1 cellular context compared by ENCODE assay signal in the genomic region with DNA sequence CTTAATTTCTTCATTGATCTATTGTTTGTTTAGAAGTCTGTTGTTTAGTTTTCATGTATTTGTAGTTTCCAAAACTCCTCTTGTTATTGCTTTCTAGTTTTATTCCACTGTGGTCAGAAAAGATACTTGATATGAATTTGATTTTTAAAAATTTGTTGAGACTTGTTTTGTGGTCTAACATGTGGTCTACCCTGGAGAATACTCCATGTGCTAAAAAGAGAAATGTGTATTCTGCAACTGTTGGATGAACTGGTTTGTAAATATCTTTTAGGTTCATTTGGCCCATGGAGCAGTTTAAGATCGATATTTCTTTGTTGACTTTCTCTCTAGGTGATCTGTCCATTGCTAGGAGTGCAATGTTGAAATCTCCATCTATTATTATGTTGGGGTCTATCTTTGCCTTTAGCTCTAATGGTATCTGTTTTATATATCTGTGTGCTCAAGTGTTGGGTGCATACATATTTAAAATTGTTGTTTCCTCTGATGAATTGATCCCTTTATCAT.
TF ChIP-seq lines count a peak whose summit lies in the region.

No MANE protein-coding gene starts in this region.

TF ChIP-seq in HepG2, 621 proteins besides CTCF, POLR2A, EP300 and RAD21:
- no peak for TF ChIP-seq GLMP (CRISPR knock-in tag; IDR thresholded peaks at IDR 0.05; ENCODE audit: borderline replicate concordance)
- no peak for TF ChIP-seq TMF1 (CRISPR knock-in tag; IDR thresholded peaks at IDR 0.05; ENCODE audit: low read depth)
- TF ChIP-seq FOXA3 (CRISPR knock-in tag; IDR thresholded peaks at IDR 0.05), result peak; percentile 38
- TF ChIP-seq PRMT3 (CRISPR knock-in tag; IDR thresholded peaks at IDR 0.05; ENCODE audit: borderline replicate concordance, low read depth), result no peak
- TF ChIP-seq ONECUT2 (CRISPR knock-in tag; IDR thresholded peaks at IDR 0.05), result peak; percentile 68; the same call in 1 of the 2 replicates
- TF ChIP-seq HES4 (CRISPR knock-in tag; IDR thresholded peaks at IDR 0.05; ENCODE audit: borderline replicate concordance), result no peak
- TF ChIP-seq LCORL (IDR thresholded peaks at IDR 0.05), result no peak
- TF ChIP-seq LCORL (CRISPR knock-in tag; IDR thresholded peaks at IDR 0.05), result no peak
- no peak for TF ChIP-seq CBFB (CRISPR knock-in tag; IDR thresholded peaks at IDR 0.05)
- no peak for TF ChIP-seq THAP9 (CRISPR knock-in tag; IDR thresholded peaks at IDR 0.05; ENCODE audit: borderline replicate concordance)
- no peak for TF ChIP-seq DR1 (CRISPR knock-in tag; IDR thresholded peaks at IDR 0.05)
